In genomic region chr3:112086018-112086854, GRCh38 we compare ENCODE assay signal across 1 cellular context.
TF ChIP-seq lines count a peak whose summit lies in the region.

A gene with protein sequence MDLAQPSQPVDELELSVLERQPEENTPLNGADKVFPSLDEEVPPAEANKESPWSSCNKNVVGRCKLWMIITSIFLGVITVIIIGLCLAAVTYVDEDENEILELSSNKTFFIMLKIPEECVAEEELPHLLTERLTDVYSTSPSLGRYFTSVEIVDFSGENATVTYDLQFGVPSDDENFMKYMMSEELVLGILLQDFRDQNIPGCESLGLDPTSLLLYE (plus strand): TSS chr3:112086389. CDS start chr3:112086408, 19 bp downstream.

TF ChIP-seq in K562, 482 proteins besides CTCF, POLR2A, EP300 and RAD21 (continued from another document and continues in another):
- TF ChIP-seq, protein P1, sequence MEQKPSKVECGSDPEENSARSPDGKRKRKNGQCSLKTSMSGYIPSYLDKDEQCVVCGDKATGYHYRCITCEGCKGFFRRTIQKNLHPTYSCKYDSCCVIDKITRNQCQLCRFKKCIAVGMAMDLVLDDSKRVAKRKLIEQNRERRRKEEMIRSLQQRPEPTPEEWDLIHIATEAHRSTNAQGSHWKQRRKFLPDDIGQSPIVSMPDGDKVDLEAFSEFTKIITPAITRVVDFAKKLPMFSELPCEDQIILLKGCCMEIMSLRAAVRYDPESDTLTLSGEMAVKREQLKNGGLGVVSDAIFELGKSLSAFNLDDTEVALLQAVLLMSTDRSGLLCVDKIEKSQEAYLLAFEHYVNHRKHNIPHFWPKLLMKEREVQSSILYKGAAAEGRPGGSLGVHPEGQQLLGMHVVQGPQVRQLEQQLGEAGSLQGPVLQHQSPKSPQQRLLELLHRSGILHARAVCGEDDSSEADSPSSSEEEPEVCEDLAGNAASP (IDR thresholded peaks at IDR 0.05): no peak
- TF ChIP-seq ZKSCAN3 (CRISPR knock-in tag; IDR thresholded peaks at IDR 0.05): no peak
- TF ChIP-seq STAG1 (CRISPR knock-in tag; IDR thresholded peaks at IDR 0.05; ENCODE audit: borderline replicate concordance): no peak
- no peak for TF ChIP-seq GATAD2A (IDR thresholded peaks at IDR 0.05)
- TF ChIP-seq YY1 (IDR thresholded peaks at IDR 0.05; ENCODE audit: borderline replicate concordance in 1 of 3, control insufficient read depth in 1 of 3, extremely low read depth in 1 of 3, insufficient read depth in 3 of 3, insufficient read length in 1 of 3, insufficient replicate concordance in 2 of 3, low read depth in 1 of 3, low read length in 2 of 3): peak in 1 of 3 experiments; percentile 30
- no peak for TF ChIP-seq CHD2 (IDR thresholded peaks at IDR 0.05; ENCODE audit: low read depth, low read length)
- no peak for TF ChIP-seq ARNT (IDR thresholded peaks at IDR 0.05)
- TF ChIP-seq SAP30 (IDR thresholded peaks at IDR 0.05; ENCODE audit: borderline replicate concordance, insufficient read depth, low read depth, low read length, poor library complexity, severe bottlenecking): no peak
- TF ChIP-seq CREBBP (IDR thresholded peaks at IDR 0.05; ENCODE audit: low read depth, low read length): no peak
- no peak for TF ChIP-seq BDP1 (IDR thresholded peaks at IDR 0.05; ENCODE audit: insufficient read depth, insufficient read length)
- peak; percentile 72 for TF ChIP-seq SMAD4 (CRISPR knock-in tag; conservative IDR thresholded peaks at IDR 0.05)
- TF ChIP-seq DPF2 (IDR thresholded peaks at IDR 0.05): no peak
- TF ChIP-seq RBBP5 (IDR thresholded peaks at IDR 0.05; ENCODE audit: borderline replicate concordance, insufficient read depth, low read length, poor library complexity, severe bottlenecking): no peak
- TF ChIP-seq RB1 (IDR thresholded peaks at IDR 0.05; ENCODE audit: low read depth): no peak
- TF ChIP-seq, protein P2, sequence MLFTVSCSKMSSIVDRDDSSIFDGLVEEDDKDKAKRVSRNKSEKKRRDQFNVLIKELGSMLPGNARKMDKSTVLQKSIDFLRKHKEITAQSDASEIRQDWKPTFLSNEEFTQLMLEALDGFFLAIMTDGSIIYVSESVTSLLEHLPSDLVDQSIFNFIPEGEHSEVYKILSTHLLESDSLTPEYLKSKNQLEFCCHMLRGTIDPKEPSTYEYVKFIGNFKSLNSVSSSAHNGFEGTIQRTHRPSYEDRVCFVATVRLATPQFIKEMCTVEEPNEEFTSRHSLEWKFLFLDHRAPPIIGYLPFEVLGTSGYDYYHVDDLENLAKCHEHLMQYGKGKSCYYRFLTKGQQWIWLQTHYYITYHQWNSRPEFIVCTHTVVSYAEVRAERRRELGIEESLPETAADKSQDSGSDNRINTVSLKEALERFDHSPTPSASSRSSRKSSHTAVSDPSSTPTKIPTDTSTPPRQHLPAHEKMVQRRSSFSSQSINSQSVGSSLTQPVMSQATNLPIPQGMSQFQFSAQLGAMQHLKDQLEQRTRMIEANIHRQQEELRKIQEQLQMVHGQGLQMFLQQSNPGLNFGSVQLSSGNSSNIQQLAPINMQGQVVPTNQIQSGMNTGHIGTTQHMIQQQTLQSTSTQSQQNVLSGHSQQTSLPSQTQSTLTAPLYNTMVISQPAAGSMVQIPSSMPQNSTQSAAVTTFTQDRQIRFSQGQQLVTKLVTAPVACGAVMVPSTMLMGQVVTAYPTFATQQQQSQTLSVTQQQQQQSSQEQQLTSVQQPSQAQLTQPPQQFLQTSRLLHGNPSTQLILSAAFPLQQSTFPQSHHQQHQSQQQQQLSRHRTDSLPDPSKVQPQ (CRISPR knock-in tag; IDR thresholded peaks at IDR 0.05; ENCODE audit: borderline replicate concordance): no peak
- TF ChIP-seq ZNF830 (CRISPR knock-in tag; IDR thresholded peaks at IDR 0.05): no peak
- no peak for TF ChIP-seq ZNF79 (CRISPR knock-in tag; IDR thresholded peaks at IDR 0.05; ENCODE audit: low read depth)
- no peak for TF ChIP-seq ZNF695 (CRISPR knock-in tag; IDR thresholded peaks at IDR 0.05)
- TF ChIP-seq CHAMP1 (IDR thresholded peaks at IDR 0.05): no peak
- TF ChIP-seq TFAP4 (CRISPR knock-in tag; IDR thresholded peaks at IDR 0.05; ENCODE audit: borderline replicate concordance): no peak
- no peak for TF ChIP-seq JUND (IDR thresholded peaks at IDR 0.05; ENCODE audit: borderline replicate concordance, low read depth, low read length)
- TF ChIP-seq JUND (tag; IDR thresholded peaks at IDR 0.05; ENCODE audit: borderline replicate concordance, low read depth, low read length): no peak; the same call in 2 of the 3 replicates
- no peak for TF ChIP-seq ZNF589 (CRISPR knock-in tag; IDR thresholded peaks at IDR 0.05; ENCODE audit: low read depth)
- TF ChIP-seq MITF (IDR thresholded peaks at IDR 0.05): no peak
- peak; percentile 62 for TF ChIP-seq SUPT5H (IDR thresholded peaks at IDR 0.05)
- TF ChIP-seq FOXA3 (CRISPR knock-in tag; conservative IDR thresholded peaks at IDR 0.05 in 1 of 2, IDR thresholded peaks at IDR 0.05 in 1 of 2): no peak
- TF ChIP-seq MYC (IDR thresholded peaks at IDR 0.05; ENCODE audit: low read depth, low read length): peak; percentile 78; the same call in 1 of the 2 replicates
- TF ChIP-seq MYC (CRISPR knock-in tag; IDR thresholded peaks at IDR 0.05; ENCODE audit: borderline replicate concordance, low read depth): no peak
- TF ChIP-seq, protein P3, sequence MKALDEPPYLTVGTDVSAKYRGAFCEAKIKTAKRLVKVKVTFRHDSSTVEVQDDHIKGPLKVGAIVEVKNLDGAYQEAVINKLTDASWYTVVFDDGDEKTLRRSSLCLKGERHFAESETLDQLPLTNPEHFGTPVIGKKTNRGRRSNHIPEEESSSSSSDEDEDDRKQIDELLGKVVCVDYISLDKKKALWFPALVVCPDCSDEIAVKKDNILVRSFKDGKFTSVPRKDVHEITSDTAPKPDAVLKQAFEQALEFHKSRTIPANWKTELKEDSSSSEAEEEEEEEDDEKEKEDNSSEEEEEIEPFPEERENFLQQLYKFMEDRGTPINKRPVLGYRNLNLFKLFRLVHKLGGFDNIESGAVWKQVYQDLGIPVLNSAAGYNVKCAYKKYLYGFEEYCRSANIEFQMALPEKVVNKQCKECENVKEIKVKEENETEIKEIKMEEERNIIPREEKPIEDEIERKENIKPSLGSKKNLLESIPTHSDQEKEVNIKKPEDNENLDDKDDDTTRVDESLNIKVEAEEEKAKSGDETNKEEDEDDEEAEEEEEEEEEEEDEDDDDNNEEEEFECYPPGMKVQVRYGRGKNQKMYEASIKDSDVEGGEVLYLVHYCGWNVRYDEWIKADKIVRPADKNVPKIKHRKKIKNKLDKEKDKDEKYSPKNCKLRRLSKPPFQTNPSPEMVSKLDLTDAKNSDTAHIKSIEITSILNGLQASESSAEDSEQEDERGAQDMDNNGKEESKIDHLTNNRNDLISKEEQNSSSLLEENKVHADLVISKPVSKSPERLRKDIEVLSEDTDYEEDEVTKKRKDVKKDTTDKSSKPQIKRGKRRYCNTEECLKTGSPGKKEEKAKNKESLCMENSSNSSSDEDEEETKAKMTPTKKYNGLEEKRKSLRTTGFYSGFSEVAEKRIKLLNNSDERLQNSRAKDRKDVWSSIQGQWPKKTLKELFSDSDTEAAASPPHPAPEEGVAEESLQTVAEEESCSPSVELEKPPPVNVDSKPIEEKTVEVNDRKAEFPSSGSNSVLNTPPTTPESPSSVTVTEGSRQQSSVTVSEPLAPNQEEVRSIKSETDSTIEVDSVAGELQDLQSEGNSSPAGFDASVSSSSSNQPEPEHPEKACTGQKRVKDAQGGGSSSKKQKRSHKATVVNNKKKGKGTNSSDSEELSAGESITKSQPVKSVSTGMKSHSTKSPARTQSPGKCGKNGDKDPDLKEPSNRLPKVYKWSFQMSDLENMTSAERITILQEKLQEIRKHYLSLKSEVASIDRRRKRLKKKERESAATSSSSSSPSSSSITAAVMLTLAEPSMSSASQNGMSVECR (CRISPR knock-in tag; IDR thresholded peaks at IDR 0.05): no peak
- no peak for TF ChIP-seq ETV5 (CRISPR knock-in tag; IDR thresholded peaks at IDR 0.05; ENCODE audit: low read depth)
- TF ChIP-seq TEAD4 (IDR thresholded peaks at IDR 0.05; ENCODE audit: low read length): no peak
- no peak for TF ChIP-seq TEAD4 (CRISPR knock-in tag; IDR thresholded peaks at IDR 0.05; ENCODE audit: borderline replicate concordance)
- TF ChIP-seq ATF7 (IDR thresholded peaks at IDR 0.05): peak; percentile 31; the same call in 1 of the 2 replicates
- TF ChIP-seq RFX1 (IDR thresholded peaks at IDR 0.05): no peak
- TF ChIP-seq HSF4 (CRISPR knock-in tag; IDR thresholded peaks at IDR 0.05; ENCODE audit: borderline replicate concordance): no peak
- TF ChIP-seq SMARCB1 (IDR thresholded peaks at IDR 0.05; ENCODE audit: insufficient read length, low read depth): no peak
